In the genomic region with DNA sequence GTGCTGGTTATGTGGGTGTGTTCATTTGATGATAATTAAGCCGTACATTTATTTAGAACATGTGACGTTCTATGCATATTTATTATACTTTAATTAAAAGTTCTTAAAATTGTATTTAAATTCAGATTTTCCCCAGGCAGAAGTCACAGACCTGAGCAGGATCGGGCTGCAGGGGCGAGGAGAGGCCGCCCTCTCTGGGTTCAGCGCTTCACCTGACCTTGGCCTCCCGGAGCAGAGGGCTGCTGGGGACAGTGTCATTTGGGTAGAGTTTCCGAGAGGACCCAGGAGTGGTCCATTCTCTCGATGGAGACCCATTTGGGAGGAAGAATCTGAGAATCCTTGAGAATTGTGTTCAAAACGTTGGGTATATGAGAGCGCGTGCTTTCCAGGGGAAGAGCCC, we compare ENCODE assay signal across 20 cellular contexts. TPM values are rescaled to one million over a fixed set of nuclear protein-coding genes. Genes with fewer than 3 reads are reported as not detected.
DNase-seq lines count a peak whose midpoint lies in the region; ATAC-seq and FAIRE-seq lines count a peak whose summit lies in the region.
"Had no signal": no experiment of that assay in that cellular context is flagged by ENCODE, and none has a peak within 500 bp of the region (broad histone marks: within the 10 kb centered on the region; RNA-seq: fewer than 3 reads in every experiment).

No MANE protein-coding gene starts in this region.

- no peak overlapping the region for H3K9ac ChIP-seq in HUES64 (ENCODE audit: low read depth, low read length)
- no peak overlapping the region for H3K9ac ChIP-seq in trophoblast cell (ENCODE audit: low read length)

- no peak overlapping the region for H3K18ac ChIP-seq in trophoblast cell (ENCODE audit: low read length)

- H3K79me1 ChIP-seq in trophoblast cell (ENCODE audit: low read length): no peaks in the 10 kb centered on the region

- H3K36me3 ChIP-seq in HUES64 (ENCODE audit: insufficient read depth, low read length) (no peaks in the 10 kb centered on the region), ectodermal cell (ENCODE audit: control insufficient read depth, insufficient read depth, low read length) (no peaks in the 10 kb centered on the region), trophoblast cell (ENCODE audit: control insufficient read depth in 1 of 2, insufficient read depth in 2 of 2, low read length in 2 of 2) (no peaks in the 10 kb centered on the region)

- WGBS in HUES64: 53% methylated on average over 10 of the region's 12 CpGs
- WGBS in ectodermal cell, 2 experiments: 57 to 58% methylated on average over 10 of the region's 12 CpGs
- no CpG with 5 or more reads among the region's 12 CpGs for WGBS in trophoblast cell (ENCODE audit: extremely low coverage, insufficient coverage, insufficient read length)

- H3K14ac ChIP-seq in trophoblast cell (ENCODE audit: low read length): no peak overlapping the region

- H3K27ac ChIP-seq in HUES64 (ENCODE audit: low read depth, low read length): no peak overlapping the region
- H3K27ac ChIP-seq in ectodermal cell (ENCODE audit: insufficient read depth, low read depth, low read length, poor library complexity, severe bottlenecking): no peak overlapping the region
- H3K27ac ChIP-seq in trophoblast cell (ENCODE audit: low read depth, low read length): no peak overlapping the region
- H3K27ac ChIP-seq: SK-N-MC had no signal

- H3K4ac ChIP-seq in trophoblast cell (ENCODE audit: low read depth, low read length): no peak overlapping the region

- no peaks in the 10 kb centered on the region for H3K79me2 ChIP-seq in trophoblast cell (ENCODE audit: control insufficient read depth, insufficient read depth, low read length, poor library complexity)

- H3K4me1 ChIP-seq in HUES64 (ENCODE audit: insufficient read depth, low read length): no peaks in the 10 kb centered on the region
- no peaks in the 10 kb centered on the region for H3K4me1 ChIP-seq in ectodermal cell (ENCODE audit: control insufficient read depth, insufficient read depth, low read length)
- H3K4me1 ChIP-seq in trophoblast cell (ENCODE audit: control insufficient read depth in 1 of 2, insufficient read depth in 2 of 2, low read length in 2 of 2): peaks cover 2 to 4% of the 10 kb centered on the region in 2 experiments

- peak; percentile 12 for ATAC-seq in left lobe of liver
- no peak for ATAC-seq in GM18858 (IDR thresholded peaks at IDR 0.05; ENCODE audit: unreplicated experiment)
- ATAC-seq: Panc1, Right ventricle myocardium inferior had no signal

- H2AFZ ChIP-seq in trophoblast cell (ENCODE audit: insufficient read depth, low read length, poor library complexity): no peak overlapping the region

- no peak for FAIRE-seq in HTR-8/SVneo (lab: Jason Lieb, UNC)
- FAIRE-seq: G401.6, GM12891 had no signal

- H2AK5ac ChIP-seq in trophoblast cell (ENCODE audit: low read length): no peak overlapping the region

- no peak overlapping the region for H2BK120ac ChIP-seq in trophoblast cell (ENCODE audit: insufficient read depth, low read length, poor library complexity)

- no peak overlapping the region for H4K12ac ChIP-seq in trophoblast cell (ENCODE audit: low read depth, low read length)

- no peak for DNase-seq in left lobe of liver (ENCODE audit: low spot score)
- no peak for DNase-seq in trophoblast cell
- no peak for DNase-seq in NOMO-1 treated with DMSO at 0.1 percent for 48 hours (lab: John Stamatoyannopoulos, UW; ENCODE audit: unreplicated experiment)
- DNase-seq in HTR-8/SVneo (ENCODE audit: insufficient read length, low spot score): no peak
- DNase-seq: Calu3; CD4-positive, alpha-beta T cell; GOT3; KBM-7; NCI-H1048; NCI-H1694; NCI-H345; NCI-H526 treated with DMSO at 0.1 percent for 48 hours had no signal

- H2BK5ac ChIP-seq in trophoblast cell (ENCODE audit: low read depth, low read length, poor library complexity): no peak overlapping the region

- peak overlapping the region; percentile 67 for H3K4me3 ChIP-seq in HUES64 (ENCODE audit: low read length)
- peak overlapping the region; percentile 15 for H3K4me3 ChIP-seq in ectodermal cell (ENCODE audit: insufficient read depth, low read depth, low read length)
- no peak overlapping the region for H3K4me3 ChIP-seq in trophoblast cell (ENCODE audit: low read depth, low read length)
- H3K4me3 ChIP-seq: SK-N-MC had no signal

- H4K91ac ChIP-seq in trophoblast cell (ENCODE audit: low read depth, low read length): no peak overlapping the region

- H3K4me2 ChIP-seq in trophoblast cell (ENCODE audit: low read length): peak overlapping the region; percentile 46

- no peaks in the 10 kb centered on the region for H3K9me3 ChIP-seq in HUES64 (ENCODE audit: insufficient read depth, low read depth, low read length)
- no peaks in the 10 kb centered on the region for H3K9me3 ChIP-seq in ectodermal cell (ENCODE audit: control insufficient read depth, low read length)
- no peaks in the 10 kb centered on the region for H3K9me3 ChIP-seq in trophoblast cell (ENCODE audit: insufficient read depth, low read depth, low read length)

- H4K8ac ChIP-seq in trophoblast cell (ENCODE audit: low read depth, low read length): no peak overlapping the region

- no peak overlapping the region for H3K23ac ChIP-seq in trophoblast cell (ENCODE audit: low read length)

- H2BK12ac ChIP-seq in trophoblast cell (ENCODE audit: low read length): no peak overlapping the region

- H3K27me3 ChIP-seq in HUES64 (ENCODE audit: insufficient read depth, low read length) (peaks cover 48% of the 10 kb centered on the region), ectodermal cell (ENCODE audit: control insufficient read depth, insufficient read depth, low read length, poor library complexity, severe bottlenecking) (peaks cover 53% of the 10 kb centered on the region), trophoblast cell (ENCODE audit: insufficient read depth, low read length) (peaks cover 9% of the 10 kb centered on the region)

RNA-seq across cellular contexts. Expression of gene TOPBP1, which starts 12.0 kb away (rescaled TPM):
- 28.3 TPM for polyA plus RNA-seq in HUES64 (2013, experiment 1 of 2)
- polyA plus RNA-seq in HUES64 (2013, experiment 2 of 2): 37.1 TPM
- 47.1 TPM for polyA plus RNA-seq in ectodermal cell (2013, experiment 1 of 4)
- polyA plus RNA-seq in ectodermal cell (2013, experiment 2 of 4): 47.8 TPM
- polyA plus RNA-seq in ectodermal cell (2013, experiment 3 of 4): 35.4 TPM
- 40.6 TPM for polyA plus RNA-seq in ectodermal cell (2013, experiment 4 of 4)
- total RNA-seq in left lobe of liver: 7.0 TPM
- 33.0 and 33.2 TPM in 2 replicates for polyA plus RNA-seq in trophoblast cell (2013)
